Comparison of ENCODE assay signal across 27 cellular contexts in the genomic region with DNA sequence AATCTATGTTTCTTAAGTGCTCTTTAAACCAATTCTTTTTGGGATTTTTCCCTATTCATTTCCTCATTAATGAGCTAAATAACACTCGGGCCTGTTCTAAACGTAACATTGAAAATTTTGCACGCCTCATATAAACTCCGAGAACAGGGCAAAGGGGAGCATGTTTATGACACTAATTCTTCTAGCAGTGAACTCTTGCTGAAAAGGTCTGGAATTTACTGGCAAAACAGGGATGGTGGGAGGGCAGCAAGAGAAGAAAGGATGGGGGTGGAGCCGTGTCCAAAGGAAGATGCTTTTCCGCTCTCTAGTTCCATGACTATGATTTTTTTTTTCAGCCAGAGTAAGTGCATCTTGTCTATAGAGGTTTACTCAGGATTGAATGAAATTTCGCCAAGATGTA. TPM values are rescaled to one million over a fixed set of nuclear protein-coding genes. Genes with fewer than 3 reads are reported as not detected.
"Had no signal": no experiment of that assay in that cellular context is flagged by ENCODE, and none has a peak within 500 bp of the region (broad histone marks: within the 10 kb centered on the region; RNA-seq: fewer than 3 reads in every experiment).

No MANE protein-coding gene starts in this region.

- H3K27me3 ChIP-seq: left lung, pancreas, suprapubic skin, tibial artery, upper lobe of right lung had no signal

- H3K4me1 ChIP-seq: prostate gland, suprapubic skin, tibial artery had no signal

- H3K36me3 ChIP-seq: left lung, pancreas, prostate gland, spleen, suprapubic skin, thoracic aorta, tibial artery, upper lobe of right lung had no signal

- H3K36me3 Mint-ChIP-seq: stimulated activated effector memory CD8-positive, alpha-beta T cell treated with anti-CD3 and anti-CD28 coated beads, Interleukin-12 subunit alpha, Interleukin-12 subunit beta, amount 100 ng/mL, for 72 hours had no signal

- FAIRE-seq: keratinocyte, pancreas, urothelium cell line had no signal

- H3K27ac ChIP-seq: left lung, pancreas, prostate gland, skin epidermis, suprapubic skin, thoracic aorta, tibial artery, upper lobe of right lung had no signal

- H3K27ac Mint-ChIP-seq: naive thymus-derived CD4-positive, alpha-beta T cell; natural killer cell treated with Interleukin-12 subunit alpha and Interleukin-12 subunit beta and Interleukin-15 and Interleukin-18, amount 100 ng/mL, for 72 hours; stimulated activated effector memory CD8-positive, alpha-beta T cell treated with anti-CD3 and anti-CD28 coated beads, Interleukin-12 subunit alpha, Interleukin-12 subunit beta, amount 100 ng/mL, for 72 hours; stimulated activated naive CD8-positive, alpha-beta T cell treated with anti-CD3 and anti-CD28 coated beads, Interleukin-15, Interleukin-2, amounts not matched to agents 100 ng/mL and 50 ng/mL, for 24 hours had no signal

- H3K9me3 ChIP-seq: left lung, mucosa of descending colon, pancreas, prostate gland, suprapubic skin, thoracic aorta, tibial artery, upper lobe of right lung had no signal

- DNase-seq: hippocampal formation; kidney glomerular epithelial cell; left cardiac atrium; left lung; midbrain; mucosa of descending colon; naive thymus-derived CD4-positive, alpha-beta T cell; pancreas; posterior cingulate gyrus; retina; right cardiac atrium; spleen; stimulated activated CD4-positive, alpha-beta T cell treated with anti-CD3 and anti-CD28 coated beads, Interleukin-4, amount 100 ng/mL, for 24 hours; stimulated activated naive CD4-positive, alpha-beta T cell; tibial artery; upper lobe of right lung had no signal

- ATAC-seq: left cardiac atrium; left lung; mucosa of descending colon; naive thymus-derived CD4-positive, alpha-beta T cell; natural killer cell treated with Interleukin-12 subunit alpha and Interleukin-12 subunit beta and Interleukin-15 and Interleukin-18, amount 100 ng/mL, for 72 hours; pancreas; right cardiac atrium; sciatic nerve; stimulated activated effector memory CD8-positive, alpha-beta T cell treated with anti-CD3 and anti-CD28 coated beads, Interleukin-12 subunit alpha, Interleukin-12 subunit beta, amount 100 ng/mL, for 72 hours; upper lobe of right lung had no signal

- H3K4me1 Mint-ChIP-seq: stimulated activated effector memory CD8-positive, alpha-beta T cell treated with anti-CD3 and anti-CD28 coated beads, Interleukin-12 subunit alpha, Interleukin-12 subunit beta, amount 100 ng/mL, for 72 hours had no signal

- H3K4me3 ChIP-seq: left lung, lung, mucosa of descending colon, pancreas, prostate gland, skin epidermis, spleen, suprapubic skin, thoracic aorta, tibial artery, upper lobe of right lung had no signal

- H3K4me3 Mint-ChIP-seq: naive thymus-derived CD4-positive, alpha-beta T cell; natural killer cell treated with Interleukin-12 subunit alpha and Interleukin-12 subunit beta and Interleukin-15 and Interleukin-18, amount 100 ng/mL, for 72 hours; stimulated activated effector memory CD8-positive, alpha-beta T cell treated with anti-CD3 and anti-CD28 coated beads, Interleukin-12 subunit alpha, Interleukin-12 subunit beta, amount 100 ng/mL, for 72 hours; stimulated activated naive CD8-positive, alpha-beta T cell treated with anti-CD3 and anti-CD28 coated beads, Interleukin-15, Interleukin-2, amounts not matched to agents 100 ng/mL and 50 ng/mL, for 24 hours had no signal

RNA-seq across cellular contexts. Expression of gene IL1R1, which starts 50.0 kb away (rescaled TPM):
- polyA plus RNA-seq: naive thymus-derived CD4-positive, alpha-beta T cell had no signal
